10 cellular contexts compared by ENCODE assay signal in genomic region chr11:83033367-83033766, GRCh38. TPM values are rescaled to one million over a fixed set of nuclear protein-coding genes. Genes with fewer than 3 reads are reported as not detected.
DNase-seq lines count a peak whose midpoint lies in the region; ATAC-seq and TF ChIP-seq lines count a peak whose summit lies in the region.
"Had no signal": no experiment of that assay in that cellular context is flagged by ENCODE, and none has a peak within 500 bp of the region (broad histone marks: within the 10 kb centered on the region; RNA-seq: fewer than 3 reads in every experiment).

No MANE protein-coding gene starts in this region.

- no peak overlapping the region for H2AFZ ChIP-seq in ACC112 (ENCODE audit: low read length, unreplicated experiment)

- H3K36me3 Mint-ChIP-seq in osteocyte (ENCODE audit: unreplicated experiment): peaks cover 8% of the 10 kb centered on the region
- H3K36me3 Mint-ChIP-seq in stimulated activated effector memory CD8-positive, alpha-beta T cell treated with anti-CD3 and anti-CD28 coated beads, Interleukin-12 subunit alpha, Interleukin-12 subunit beta, amount 100 ng/mL, for 72 hours: no peaks in the 10 kb centered on the region
- H3K36me3 Mint-ChIP-seq in Calu3 (ENCODE audit: insufficient read depth, unreplicated experiment): no peaks in the 10 kb centered on the region

- no peaks in the 10 kb centered on the region for H3K9me3 ChIP-seq in SJCRH30 (replicated peaks)
- no peaks in the 10 kb centered on the region for H3K9me3 ChIP-seq in esophagus squamous epithelium

- intact Hi-C loops in esophagus squamous epithelium (cut with DNase I): no loop called here
- intact Hi-C loops in Calu3 (cut with micrococcal nuclease; ENCODE audit: unreplicated experiment): no loop called here

- no peaks in the 10 kb centered on the region for H3K36me3 ChIP-seq in ACC112 (ENCODE audit: insufficient read depth, low read length)
- no peaks in the 10 kb centered on the region for H3K36me3 ChIP-seq in SJCRH30
- H3K36me3 ChIP-seq in esophagus squamous epithelium: no peaks in the 10 kb centered on the region

- H3K4me3 Mint-ChIP-seq in osteocyte (ENCODE audit: unreplicated experiment) (peak overlapping the region; percentile 66), Calu3 (ENCODE audit: low read depth, unreplicated experiment) (no peak overlapping the region)
- no peak overlapping the region for H3K4me3 Mint-ChIP-seq in stimulated activated effector memory CD8-positive, alpha-beta T cell treated with anti-CD3 and anti-CD28 coated beads, Interleukin-12 subunit alpha, Interleukin-12 subunit beta, amount 100 ng/mL, for 72 hours
- H3K4me3 Mint-ChIP-seq: activated CD8-positive, alpha-beta memory T cell treated with anti-CD3 and anti-CD28 coated beads, Interleukin-2, amount 10 ng/mL, durations not matched to agents 7 days and 5 days had no signal

- no peaks in the 10 kb centered on the region for H3K9me3 Mint-ChIP-seq in osteocyte (ENCODE audit: unreplicated experiment)
- H3K9me3 Mint-ChIP-seq in stimulated activated effector memory CD8-positive, alpha-beta T cell treated with anti-CD3 and anti-CD28 coated beads, Interleukin-12 subunit alpha, Interleukin-12 subunit beta, amount 100 ng/mL, for 72 hours: no peaks in the 10 kb centered on the region
- H3K9me3 Mint-ChIP-seq in Calu3 (ENCODE audit: low read depth, unreplicated experiment): no peaks in the 10 kb centered on the region

- H3K27ac ChIP-seq in ACC112 (ENCODE audit: low read depth, low read length): peak overlapping the region; percentile 53
- H3K27ac ChIP-seq in SJCRH30: peak overlapping the region; percentile 68
- H3K27ac ChIP-seq in esophagus squamous epithelium: peak overlapping the region; percentile 43 to 80 (median 72)

- H3K4me1 Mint-ChIP-seq in osteocyte (ENCODE audit: unreplicated experiment) (peaks cover 74% of the 10 kb centered on the region), Calu3 (ENCODE audit: low read depth, unreplicated experiment) (peaks cover 10% of the 10 kb centered on the region)
- H3K4me1 Mint-ChIP-seq in stimulated activated effector memory CD8-positive, alpha-beta T cell treated with anti-CD3 and anti-CD28 coated beads, Interleukin-12 subunit alpha, Interleukin-12 subunit beta, amount 100 ng/mL, for 72 hours: peaks cover 13% of the 10 kb centered on the region

- H3K4me1 ChIP-seq in ACC112 (ENCODE audit: control insufficient read depth, insufficient read depth, low read length, unreplicated experiment): peaks cover 29% of the 10 kb centered on the region
- peaks cover 43% of the 10 kb centered on the region for H3K4me1 ChIP-seq in SJCRH30
- peaks cover 23 to 51% (median 34%) of the 10 kb centered on the region in 3 donors for H3K4me1 ChIP-seq in esophagus squamous epithelium

- WGBS in esophagus squamous epithelium, 2 donors: 20 to 31% methylated on average over 1 of the region's 1 CpG

- H3K4me3 ChIP-seq in ACC112 (ENCODE audit: low read depth, low read length) (peak overlapping the region; percentile 36), SJCRH30 (peak overlapping the region; percentile 19), esophagus squamous epithelium (peak overlapping the region in 3 of 4 donors; percentile 2 to 52 (median 15))

- peaks cover 14% of the 10 kb centered on the region for H3K79me2 ChIP-seq in ACC112 (ENCODE audit: control insufficient read depth, insufficient read depth, low read length, unreplicated experiment)

- peak in 1 of 2 experiments; percentile 87 for DNase-seq in SJCRH30
- no peak for DNase-seq in esophagus squamous epithelium (lab: John Stamatoyannopoulos, UW)
- no peak for DNase-seq in osteocyte (ENCODE audit: extremely low spot score, unreplicated experiment)
- no peak for DNase-seq in stimulated activated effector memory CD8-positive, alpha-beta T cell treated with anti-CD3 and anti-CD28 coated beads, Interleukin-12 subunit alpha, Interleukin-12 subunit beta, amount 100 ng/mL, for 72 hours (ENCODE audit: low spot score in 2 of 2)
- no peak for DNase-seq in effector CD4-positive, alpha-beta T cell
- DNase-seq in Calu3: no peak
- DNase-seq: activated CD8-positive, alpha-beta memory T cell treated with anti-CD3 and anti-CD28 coated beads, Interleukin-2, amount 10 ng/mL, durations not matched to agents 7 days and 5 days; mesendoderm had no signal

- H3K27ac Mint-ChIP-seq in osteocyte (ENCODE audit: unreplicated experiment) (peak overlapping the region; percentile 89), Calu3 (ENCODE audit: unreplicated experiment) (no peak overlapping the region)
- no peak overlapping the region for H3K27ac Mint-ChIP-seq in stimulated activated effector memory CD8-positive, alpha-beta T cell treated with anti-CD3 and anti-CD28 coated beads, Interleukin-12 subunit alpha, Interleukin-12 subunit beta, amount 100 ng/mL, for 72 hours
- H3K27ac Mint-ChIP-seq: activated CD8-positive, alpha-beta memory T cell treated with anti-CD3 and anti-CD28 coated beads, Interleukin-2, amount 10 ng/mL, durations not matched to agents 7 days and 5 days had no signal

- H3K27me3 Mint-ChIP-seq in osteocyte (ENCODE audit: unreplicated experiment) (no peaks in the 10 kb centered on the region), Calu3 (ENCODE audit: unreplicated experiment) (no peaks in the 10 kb centered on the region)
- H3K27me3 Mint-ChIP-seq: activated CD8-positive, alpha-beta memory T cell treated with anti-CD3 and anti-CD28 coated beads, Interleukin-2, amount 10 ng/mL, durations not matched to agents 7 days and 5 days had no signal

- TF ChIP-seq CTCF in esophagus squamous epithelium (IDR thresholded peaks at IDR 0.05) (no peak), osteocyte (IDR thresholded peaks at IDR 0.05) (no peak), Calu3 (IDR thresholded peaks at IDR 0.05; ENCODE audit: unreplicated experiment) (no peak)

- CTCF ChIA-PET in Calu3 (lab: Charles Lee): no interaction called here

- no peaks in the 10 kb centered on the region for H3K27me3 ChIP-seq in ACC112 (ENCODE audit: insufficient read depth, low read length)
- no peaks in the 10 kb centered on the region for H3K27me3 ChIP-seq in SJCRH30
- H3K27me3 ChIP-seq in esophagus squamous epithelium: no peaks in the 10 kb centered on the region

- no peak for ATAC-seq in stimulated activated effector memory CD8-positive, alpha-beta T cell treated with anti-CD3 and anti-CD28 coated beads, Interleukin-12 subunit alpha, Interleukin-12 subunit beta, amount 100 ng/mL, for 72 hours
- no peak for ATAC-seq in GM18511 (IDR thresholded peaks at IDR 0.05; ENCODE audit: unreplicated experiment)
- ATAC-seq: activated CD8-positive, alpha-beta memory T cell treated with anti-CD3 and anti-CD28 coated beads, Interleukin-2, amount 10 ng/mL, durations not matched to agents 7 days and 5 days had no signal

- BruUV-seq in Calu3 (replicated peaks; lab: Mats Ljungman, UMichigan): no TSS peak

- no peak for TF ChIP-seq POLR2A in esophagus squamous epithelium (IDR thresholded peaks at IDR 0.05)

RNA-seq across cellular contexts. Expression of gene RAB30, which starts 38.3 kb away (rescaled TPM):
- 8.0 and 8.2 TPM in 2 replicates for total RNA-seq in SJCRH30 (2014; rRNA removed; shearing (Covaris generic))
- total RNA-seq in esophagus squamous epithelium (1 to 10 TPM; 2.2 to 8.7 (median 6.0) TPM), osteocyte (73.8 and 79.7 TPM in 2 replicates), Calu3 (2022) (1.5 and 2.2 TPM in 2 replicates)
